11 cellular contexts compared by ENCODE assay signal in the genomic region with DNA sequence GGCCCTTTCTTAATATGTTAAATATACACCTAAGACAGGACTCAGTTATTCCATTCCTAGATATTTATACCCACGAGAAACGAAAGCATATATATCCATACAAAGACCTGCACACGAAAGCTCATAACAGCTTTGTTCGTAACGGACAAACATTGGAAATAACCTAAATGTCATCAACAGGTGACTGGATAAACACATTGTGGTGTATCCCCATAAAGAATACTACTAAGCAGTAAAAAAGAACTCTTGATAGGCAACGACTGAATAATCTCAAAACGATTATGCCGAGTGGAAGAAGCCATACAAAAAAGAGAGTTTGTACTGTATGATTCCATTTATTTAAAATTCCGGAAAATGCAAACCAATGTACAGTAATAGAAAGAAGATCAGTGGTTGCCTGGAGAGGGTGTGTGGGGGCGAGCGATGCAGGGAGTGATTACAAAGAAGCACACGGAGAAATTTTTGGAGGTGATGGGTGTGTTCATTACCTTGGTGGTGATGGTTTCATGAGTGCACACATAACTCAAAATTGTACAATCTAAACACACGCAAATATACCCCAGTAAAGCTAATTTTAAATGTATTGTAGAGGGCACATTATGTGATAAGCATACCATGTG. TPM values are rescaled to one million over a fixed set of nuclear protein-coding genes. Genes with fewer than 3 reads are reported as not detected.
A peak's percentile ranks its signal among the peaks of the same experiment; 100 is the strongest.
DNase-seq lines count a peak whose midpoint lies in the region; ATAC-seq and TF ChIP-seq lines count a peak whose summit lies in the region.
"Had no signal": no experiment of that assay in that cellular context is flagged by ENCODE, and none has a peak within 500 bp of the region (broad histone marks: within the 10 kb centered on the region; RNA-seq: fewer than 3 reads in every experiment).

No MANE protein-coding gene starts in this region.

- H3K36me3 ChIP-seq in OCI-LY7 (ENCODE audit: insufficient read depth, low read length) (no peaks in the 10 kb centered on the region), endocrine pancreas (ENCODE audit: control insufficient read depth, insufficient read depth, low read length) (no peaks in the 10 kb centered on the region)

- no peak for ATAC-seq in activated CD8-positive, alpha-beta memory T cell treated with anti-CD3 and anti-CD28 coated beads, Interleukin-2, amount 10 ng/mL, durations not matched to agents 7 days and 5 days

- BruUV-seq in OCI-LY7 (replicated peaks; lab: Mats Ljungman, UMichigan): no TSS peak

- H3K9ac ChIP-seq in endocrine pancreas (ENCODE audit: control insufficient read depth, insufficient read depth, low read length): no peak overlapping the region

- intact Hi-C loops in OCI-LY7 (cut with micrococcal nuclease; ENCODE audit: unreplicated experiment): loop anchor here (2.0 kb wide), 2 partner anchors 169 to 361 kb away; partner anchors contain the start of gene ACVR1B

- H3K27ac ChIP-seq in OCI-LY7 (ENCODE audit: low read depth, low read length, poor library complexity, severe bottlenecking): no peak overlapping the region

- H3K9me3 ChIP-seq in OCI-LY7 (ENCODE audit: low read length): no peaks in the 10 kb centered on the region
- H3K9me3 ChIP-seq in endocrine pancreas (ENCODE audit: control insufficient read depth, low read length): no peaks in the 10 kb centered on the region

- POLR2A ChIA-PET in OCI-LY7 (lab: Charles Lee): no interaction called here

- peak overlapping the region; percentile 78 for H3K4me3 Mint-ChIP-seq in activated CD8-positive, alpha-beta memory T cell treated with anti-CD3 and anti-CD28 coated beads, Interleukin-2, amount 10 ng/mL, durations not matched to agents 7 days and 5 days

- H3K4me1 ChIP-seq in OCI-LY7 (ENCODE audit: insufficient read depth, low read length, poor library complexity, severe bottlenecking) (peaks cover 8% of the 10 kb centered on the region), endocrine pancreas (ENCODE audit: control insufficient read depth, insufficient read depth, low read length) (no peaks in the 10 kb centered on the region)

- no peaks in the 10 kb centered on the region for H3K79me2 ChIP-seq in OCI-LY7 (ENCODE audit: insufficient read depth, low read depth, low read length)

- no peaks in the 10 kb centered on the region for H3K36me3 Mint-ChIP-seq in activated CD8-positive, alpha-beta memory T cell treated with anti-CD3 and anti-CD28 coated beads, Interleukin-2, amount 10 ng/mL, durations not matched to agents 7 days and 5 days

- peaks cover 16% of the 10 kb centered on the region for H3K4me1 Mint-ChIP-seq in activated CD8-positive, alpha-beta memory T cell treated with anti-CD3 and anti-CD28 coated beads, Interleukin-2, amount 10 ng/mL, durations not matched to agents 7 days and 5 days

- H3K27me3 ChIP-seq in endocrine pancreas (ENCODE audit: control insufficient read depth, insufficient read depth, low read length): no peaks in the 10 kb centered on the region

- no peak overlapping the region for H3K27ac Mint-ChIP-seq in activated CD8-positive, alpha-beta memory T cell treated with anti-CD3 and anti-CD28 coated beads, Interleukin-2, amount 10 ng/mL, durations not matched to agents 7 days and 5 days

- TF ChIP-seq CTCF in OCI-LY7 (conservative IDR thresholded peaks at IDR 0.05; ENCODE audit: low read length): no peak

- H3K4me3 ChIP-seq in OCI-LY7 (ENCODE audit: low read depth, low read length, poor library complexity, severe bottlenecking) (peak overlapping the region; percentile 66), endocrine pancreas (ENCODE audit: control insufficient read depth, insufficient read depth, low read length) (peak overlapping the region; percentile 52)

- H3K27me3 Mint-ChIP-seq in activated CD8-positive, alpha-beta memory T cell treated with anti-CD3 and anti-CD28 coated beads, Interleukin-2, amount 10 ng/mL, durations not matched to agents 7 days and 5 days: peaks cover 68% of the 10 kb centered on the region

- CTCF ChIA-PET in activated CD8-positive, alpha-beta memory T cell treated with anti-CD3 and anti-CD28 coated beads, Interleukin-2, amount 10 ng/mL, durations not matched to agents 7 days and 5 days (lab: Charles Lee): interaction anchor here (0.8 to 1.9 kb wide), 5 partner anchors 11 to 108 kb away, joined by 3 to 6 read pairs (median 3); no protein-coding TSS in a partner anchor
- CTCF ChIA-PET in OCI-LY7 (lab: Charles Lee; ENCODE audit: unreplicated experiment): no interaction called here

- no peaks in the 10 kb centered on the region for H3K9me3 Mint-ChIP-seq in activated CD8-positive, alpha-beta memory T cell treated with anti-CD3 and anti-CD28 coated beads, Interleukin-2, amount 10 ng/mL, durations not matched to agents 7 days and 5 days (ENCODE audit: low read depth)

- H3K9me2 ChIP-seq in OCI-LY7 (ENCODE audit: insufficient read depth, low read length): no peaks in the 10 kb centered on the region

- no peak for DNase-seq in activated CD8-positive, alpha-beta memory T cell treated with anti-CD3 and anti-CD28 coated beads, Interleukin-2, amount 10 ng/mL, durations not matched to agents 7 days and 5 days
- DNase-seq in activated CD8-positive, alpha-beta memory T cell treated with anti-CD3 and anti-CD28 coated beads for 24 hours: no peak
- no peak for DNase-seq in OCI-LY7 (ENCODE audit: low spot score)
- peak; percentile 69 for DNase-seq in putamen (ENCODE audit: low spot score)
- no peak for DNase-seq in HCEC 1CT
- DNase-seq in NOMO-1 (lab: John Stamatoyannopoulos, UW; ENCODE audit: unreplicated experiment in 2 of 2): no peak
- no peak for DNase-seq in SW480 (ENCODE audit: low spot score)
- DNase-seq: H7; NCI-H1092 treated with DMSO at 0.1 percent for 48 hours; stimulated activated CD4-positive, alpha-beta T cell treated with anti-CD3 and anti-CD28 coated beads, Interleukin-2, amount 100 ng/mL, for 24 hours had no signal

- H2AFZ ChIP-seq in OCI-LY7 (ENCODE audit: low read length): peak overlapping the region; percentile 93

- H4K20me1 ChIP-seq in OCI-LY7 (ENCODE audit: insufficient read depth, low read length): no peaks in the 10 kb centered on the region

- H3K4me2 ChIP-seq in OCI-LY7 (ENCODE audit: low read length): peak overlapping the region; percentile 78

RNA-seq across cellular contexts. Expression of gene SCN8A, which starts 1.4 kb away (rescaled TPM):
- total RNA-seq in activated CD8-positive, alpha-beta memory T cell treated with anti-CD3 and anti-CD28 coated beads, Interleukin-2, amount 10 ng/mL, durations not matched to agents 7 days and 5 days: 1 to 10 TPM; 1.3 to 2.3 TPM
- 0.88 and 5.9 TPM in 2 replicates for total RNA-seq in OCI-LY7 (2014; rRNA removed; shearing (Covaris generic))
- total RNA-seq in OCI-LY7 (2022): 2.6 and 3.5 TPM in 2 replicates
